9 cellular contexts compared by ENCODE assay signal in genomic region chr4:152590179-152591031, GRCh38. TPM values are rescaled to one million over a fixed set of nuclear protein-coding genes. Genes with fewer than 3 reads are reported as not detected.
DNase-seq lines count a peak whose midpoint lies in the region; ATAC-seq, FAIRE-seq and TF ChIP-seq lines count a peak whose summit lies in the region.
"Had no signal": no experiment of that assay in that cellular context is flagged by ENCODE, and none has a peak within 500 bp of the region (broad histone marks: within the 10 kb centered on the region; RNA-seq: fewer than 3 reads in every experiment).

No MANE protein-coding gene starts in this region.

- no peak overlapping the region for H3K27ac Mint-ChIP-seq in T-helper 17 cell
- no peak overlapping the region for H3K27ac Mint-ChIP-seq in activated CD8-positive, alpha-beta T cell treated with anti-CD3 and anti-CD28 coated beads, Interleukin-2, amount 10 ng/mL, durations not matched to agents 7 days and 5 days

- no peak overlapping the region for H3K4me3 Mint-ChIP-seq in T-helper 17 cell
- H3K4me3 Mint-ChIP-seq in activated CD8-positive, alpha-beta T cell treated with anti-CD3 and anti-CD28 coated beads, Interleukin-2, amount 10 ng/mL, durations not matched to agents 7 days and 5 days: no peak overlapping the region
- H3K4me3 Mint-ChIP-seq: central memory CD8-positive, alpha-beta T cell had no signal

- H3K9me3 ChIP-seq in T-helper 17 cell (ENCODE audit: control insufficient read depth, low read length, poor library complexity, severe bottlenecking): no peaks in the 10 kb centered on the region

- no peaks in the 10 kb centered on the region for H3K9me3 Mint-ChIP-seq in activated CD8-positive, alpha-beta T cell treated with anti-CD3 and anti-CD28 coated beads, Interleukin-2, amount 10 ng/mL, durations not matched to agents 7 days and 5 days (ENCODE audit: insufficient read depth)

- POLR2A ChIA-PET in activated CD8-positive, alpha-beta T cell treated with anti-CD3 and anti-CD28 coated beads, Interleukin-2, amount 10 ng/mL, durations not matched to agents 7 days and 5 days (lab: Charles Lee): interaction anchor here (0.7 to 2.1 kb wide), 4 partner anchors 12 to 54 kb away, joined by 3 to 10 read pairs (median 4); partner anchors contain the start of gene FBXW7

- CTCF ChIA-PET in activated CD8-positive, alpha-beta T cell treated with anti-CD3 and anti-CD28 coated beads, Interleukin-2, amount 10 ng/mL, durations not matched to agents 7 days and 5 days (lab: Charles Lee): interaction anchor here (0.7 to 1.2 kb wide), 6 partner anchors 10 to 188 kb away, joined by 3 to 8 read pairs (median 4); no protein-coding TSS in a partner anchor

- no peak overlapping the region for H3K27ac ChIP-seq in caudate nucleus (ENCODE audit: low read depth, low read length)

- ATAC-seq in SK-N-SH treated with all-trans-retinoic acid at 6 μM for 48 hours (peak; percentile 99), T-helper 17 cell (no peak), GM19452 (IDR thresholded peaks at IDR 0.05; ENCODE audit: unreplicated experiment) (no peak)
- ATAC-seq in activated CD8-positive, alpha-beta T cell treated with anti-CD3 and anti-CD28 coated beads, Interleukin-2, amount 10 ng/mL, durations not matched to agents 7 days and 5 days: no peak

- peak; percentile 78 for FAIRE-seq in HTR-8/SVneo (lab: Jason Lieb, UNC)

- peaks cover 12% of the 10 kb centered on the region for H3K27me3 Mint-ChIP-seq in T-helper 17 cell
- peaks cover 28% of the 10 kb centered on the region for H3K27me3 Mint-ChIP-seq in activated CD8-positive, alpha-beta T cell treated with anti-CD3 and anti-CD28 coated beads, Interleukin-2, amount 10 ng/mL, durations not matched to agents 7 days and 5 days (ENCODE audit: low read depth)

- H3K4me1 Mint-ChIP-seq in T-helper 17 cell: peaks cover 8% of the 10 kb centered on the region
- H3K4me1 Mint-ChIP-seq in activated CD8-positive, alpha-beta T cell treated with anti-CD3 and anti-CD28 coated beads, Interleukin-2, amount 10 ng/mL, durations not matched to agents 7 days and 5 days (ENCODE audit: low read depth): peaks cover 9% of the 10 kb centered on the region

- peaks cover 2% of the 10 kb centered on the region for H3K36me3 Mint-ChIP-seq in T-helper 17 cell (ENCODE audit: low read depth)
- no peaks in the 10 kb centered on the region for H3K36me3 Mint-ChIP-seq in activated CD8-positive, alpha-beta T cell treated with anti-CD3 and anti-CD28 coated beads, Interleukin-2, amount 10 ng/mL, durations not matched to agents 7 days and 5 days (ENCODE audit: low read depth)

- DNase-seq in AG08396 (ENCODE audit: low spot score): peak; percentile 56
- DNase-seq in HTR-8/SVneo (ENCODE audit: insufficient read length, low spot score): peak; percentile 89
- DNase-seq in inferior parietal cortex (ENCODE audit: extremely low spot score): peak; percentile 25
- DNase-seq in T-helper 17 cell: no peak
- no peak for DNase-seq in activated CD8-positive, alpha-beta T cell treated with anti-CD3 and anti-CD28 coated beads, Interleukin-2, amount 10 ng/mL, durations not matched to agents 7 days and 5 days
- no peak for DNase-seq in caudate nucleus (lab: John Stamatoyannopoulos, UW)

TF ChIP-seq in SK-N-SH treated with all-trans-retinoic acid at 6 μM for 48 hours, 23 proteins besides CTCF, POLR2A, EP300 and RAD21:
- TF ChIP-seq SNAI2 (CRISPR knock-in tag; IDR thresholded peaks at IDR 0.05): peak; percentile 28; the same call in 1 of the 2 replicates
- TF ChIP-seq ZFP3 (CRISPR knock-in tag; IDR thresholded peaks at IDR 0.05): 0 out of 2 replicates have a peak, but pooled peaks have one; percentile 20
- peak; percentile 76 for TF ChIP-seq ISL1 (CRISPR knock-in tag; IDR thresholded peaks at IDR 0.05)
- no peak for TF ChIP-seq ZNF565 (CRISPR knock-in tag; conservative IDR thresholded peaks at IDR 0.05; ENCODE audit: low read depth)

RNA-seq across cellular contexts. Expression of gene FBXW7, which starts 54.5 kb away (rescaled TPM):
- total RNA-seq in T-helper 17 cell: 100 to 1,000 TPM; 102 to 125 TPM
- 10 to 100 TPM; 50.6 to 56.9 TPM for total RNA-seq in activated CD8-positive, alpha-beta T cell treated with anti-CD3 and anti-CD28 coated beads, Interleukin-2, amount 10 ng/mL, durations not matched to agents 7 days and 5 days

Comparison
In these comparisons a context has a peak if more than half of its experiments do, and no peak if none do; other contexts are left out.
1. DNase-seq: peak in AG08396 (single experiment), HTR-8/SVneo (single experiment) and inferior parietal cortex (single experiment); none in T-helper 17 cell (0 of 3), activated CD8-positive, alpha-beta T cell treated with anti-CD3 and anti-CD28 coated beads, Interleukin-2, amount 10 ng/mL, durations not matched to agents 7 days and 5 days (single experiment) and caudate nucleus (0 of 61).